11 cellular contexts compared by ENCODE assay signal in genomic region chr20:1898496-1899168, GRCh38. TPM values are rescaled to one million over a fixed set of nuclear protein-coding genes. Genes with fewer than 3 reads are reported as not detected.
DNase-seq lines count a peak whose midpoint lies in the region; TF ChIP-seq lines count a peak whose summit lies in the region.
"Had no signal": no experiment of that assay in that cellular context is flagged by ENCODE, and none has a peak within 500 bp of the region (broad histone marks: within the 10 kb centered on the region; RNA-seq: fewer than 3 reads in every experiment).

No MANE protein-coding gene starts in this region.

- TF ChIP-seq CTCF in adrenal gland (IDR thresholded peaks at IDR 0.05) (no peak), GM10248 (IDR thresholded peaks at IDR 0.05; ENCODE audit: control extremely low read depth, extremely low read depth, low read depth, missing control alignments) (no peak), chondrocyte (IDR thresholded peaks at IDR 0.05) (no peak)

- H3K4me3 Mint-ChIP-seq in IgD-negative memory B cell: no peak overlapping the region
- H3K4me3 Mint-ChIP-seq in chondrocyte (ENCODE audit: unreplicated experiment): no peak overlapping the region

- TF ChIP-seq POLR2A in adrenal gland (IDR thresholded peaks at IDR 0.05): no peak

- H3K4me1 ChIP-seq in adrenal gland (replicated peaks in 1 of 2) (peaks cover 11 to 53% of the 10 kb centered on the region in 2 donors), subcutaneous abdominal adipose tissue (ENCODE audit: control insufficient read depth in 5 of 5, insufficient read depth in 5 of 5, low read length in 5 of 5) (peaks cover 19 to 63% (median 55%) of the 10 kb centered on the region in 5 donors)
- H3K4me1 ChIP-seq: testis had no signal

- H3K9ac ChIP-seq in subcutaneous abdominal adipose tissue (ENCODE audit: low read length in 5 of 5): peak overlapping the region in 3 of 5 donors; percentile 41 to 63 (median 56)

- in situ Hi-C loops in KBM-7 (cut with MboI; ENCODE audit: low pct_unique_long_range_greater_than_20kb, low sequenced_read_pairs): no loop called here

- intact Hi-C loops in adrenal gland (cut with DNase I): loop anchor here in 1 of 2 donors (10.0 kb wide), 1 partner anchor 46 kb away; no protein-coding TSS in a partner anchor

- H3K9me3 ChIP-seq in adrenal gland (replicated peaks in 1 of 3): no peaks in the 10 kb centered on the region
- no peaks in the 10 kb centered on the region for H3K9me3 ChIP-seq in subcutaneous abdominal adipose tissue (ENCODE audit: control insufficient read depth in 5 of 5, low read length in 5 of 5)
- H3K9me3 ChIP-seq: mucosa of descending colon, psoas muscle, testis had no signal

- DNase-seq in adrenal gland (peak in 1 of 7 donors; percentile 47), GM10248 (ENCODE audit: extremely low spot score) (no peak), chondrocyte (ENCODE audit: low spot score) (no peak), KBM-7 (no peak)
- DNase-seq: activated T-cell treated with anti-CD3 and anti-CD28 coated beads, Interleukin-2, amount 50 U/mL, for 48 hours; psoas muscle; testis had no signal

- peak overlapping the region; percentile 70 to 92 (median 84) for H3K27ac Mint-ChIP-seq in IgD-negative memory B cell
- H3K27ac Mint-ChIP-seq in chondrocyte (ENCODE audit: unreplicated experiment): no peak overlapping the region

- H3K27me3 ChIP-seq in adrenal gland (no peaks in the 10 kb centered on the region), layer of hippocampus (ENCODE audit: control insufficient read depth, insufficient read depth, low read length) (no peaks in the 10 kb centered on the region), subcutaneous abdominal adipose tissue (ENCODE audit: control insufficient read depth in 5 of 5, insufficient read depth in 4 of 5, low read length in 5 of 5) (no peaks in the 10 kb centered on the region)
- H3K27me3 ChIP-seq: testis had no signal

- peaks cover 6% of the 10 kb centered on the region for H3K27me3 Mint-ChIP-seq in IgD-negative memory B cell
- H3K27me3 Mint-ChIP-seq in chondrocyte (ENCODE audit: low read depth): no peaks in the 10 kb centered on the region

- H3K4me3 ChIP-seq in adrenal gland (no peak overlapping the region), subcutaneous abdominal adipose tissue (ENCODE audit: low read depth in 1 of 5, low read length in 5 of 5) (peak overlapping the region in 2 of 5 donors; percentile 0 to 49)
- H3K4me3 ChIP-seq: mucosa of descending colon, psoas muscle, testis had no signal

- WGBS in adrenal gland, 4 donors: 84 to 94% (median 88%) methylated on average over 12 to 13 of the region's 13 CpGs

- H3K36me3 ChIP-seq in adrenal gland (replicated peaks in 1 of 2) (no peaks in the 10 kb centered on the region), subcutaneous abdominal adipose tissue (ENCODE audit: control insufficient read depth in 5 of 5, insufficient read depth in 5 of 5, low read length in 5 of 5) (peaks cover 0 to 21% (median 10%) of the 10 kb centered on the region in 5 donors)

- peaks cover 31 to 40% (median 37%) of the 10 kb centered on the region in 3 donors for H3K4me1 Mint-ChIP-seq in IgD-negative memory B cell
- peaks cover 46% of the 10 kb centered on the region for H3K4me1 Mint-ChIP-seq in chondrocyte (ENCODE audit: low read depth)

- POLR2A ChIA-PET in GM10248 (lab: Yijun Ruan, JAX): no interaction called here

- peaks cover 2% of the 10 kb centered on the region for H3K36me3 Mint-ChIP-seq in IgD-negative memory B cell
- H3K36me3 Mint-ChIP-seq in chondrocyte (ENCODE audit: low read depth): peaks cover 3% of the 10 kb centered on the region

- H3K27ac ChIP-seq in adrenal gland (peak overlapping the region in 4 of 5 donors; percentile 26 to 99 (median 82)), layer of hippocampus (ENCODE audit: low read depth, low read length) (peak overlapping the region; percentile 81), subcutaneous abdominal adipose tissue (ENCODE audit: low read depth, low read length) (peak overlapping the region; percentile 94)

- H3K9me3 Mint-ChIP-seq in IgD-negative memory B cell: no peaks in the 10 kb centered on the region
- no peaks in the 10 kb centered on the region for H3K9me3 Mint-ChIP-seq in chondrocyte (ENCODE audit: low read depth)

- CTCF ChIA-PET in GM10248 (lab: Yijun Ruan, JAX): interaction anchor here (0.7 to 1.4 kb wide), 3 partner anchors 8 to 122 kb away, joined by 3 to 5 read pairs (median 3); no protein-coding TSS in a partner anchor

RNA-seq across cellular contexts. Expression of gene SIRPA, which starts 3.4 kb away (rescaled TPM):
- polyA plus RNA-seq in IgD-negative memory B cell (0.26 TPM), adrenal gland (10 to 100 TPM; 32.3 to 81.8 (median 40.4) TPM)
- total RNA-seq in adrenal gland (100 to 1,000 TPM in 1 of 8 donors, 10 to 100 TPM in 7; 48.9 to 102 (median 73.1) TPM), chondrocyte (16.2 to 25.6 TPM (median 24.9 TPM) in 3 replicates)
